Comparison of ENCODE assay signal across 29 cellular contexts in the genomic region with DNA sequence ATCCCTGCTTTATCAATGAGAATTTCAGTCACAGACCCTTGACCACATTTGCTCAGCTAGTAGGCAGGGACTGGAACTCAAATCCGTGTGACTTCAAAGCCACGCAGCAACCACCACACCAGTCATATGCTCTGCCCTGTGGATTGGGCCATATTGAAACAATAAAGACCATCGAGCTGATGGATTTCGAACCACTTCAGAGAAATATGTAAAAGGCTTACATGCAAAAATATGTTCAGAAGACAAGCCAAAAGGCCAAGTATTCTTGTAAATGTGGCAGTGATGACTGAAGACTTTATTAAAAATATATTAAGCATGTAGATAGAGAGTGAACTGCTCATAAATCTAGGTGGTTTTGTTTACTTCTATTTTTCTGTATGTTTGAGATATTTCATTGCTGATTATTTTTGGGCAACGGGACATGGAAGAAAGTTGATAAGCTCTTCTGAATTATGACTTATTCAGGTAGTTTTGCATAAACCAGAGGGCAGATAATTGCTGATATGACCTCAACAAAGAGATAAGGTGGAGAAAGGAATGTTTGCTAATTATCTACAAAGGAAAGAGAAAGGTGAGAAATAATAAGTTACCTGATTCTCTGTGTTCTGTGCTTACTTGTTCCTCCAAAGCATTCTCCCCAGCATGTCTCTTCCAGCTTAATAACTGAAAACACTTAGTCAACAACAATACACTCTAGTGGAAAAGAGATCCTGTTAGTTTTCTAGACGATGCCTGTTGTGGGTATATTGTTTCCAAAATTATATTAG.
"Had no signal": no experiment of that assay in that cellular context is flagged by ENCODE, and none has a peak within 500 bp of the region (broad histone marks: within the 10 kb centered on the region; RNA-seq: fewer than 3 reads in every experiment).

No MANE protein-coding gene starts in this region.

- H3K4me1 ChIP-seq: ascending aorta had no signal

- H3K27me3 Mint-ChIP-seq: activated B cell treated with CpG ODN at 0.5 μM for 24 hours; activated naive CD4-positive, alpha-beta T cell treated with anti-CD3 and anti-CD28 coated beads, Interleukin-2, amount 50 U/mL, for 24 hours; activated naive CD8-positive, alpha-beta T cell treated with anti-CD3 and anti-CD28 coated beads for 36 hours; T-cell had no signal

- H3K9me3 Mint-ChIP-seq: activated B cell treated with CpG ODN at 0.5 μM for 24 hours; activated CD8-positive, alpha-beta T cell treated with anti-CD3 and anti-CD28 coated beads for 36 hours; activated naive CD4-positive, alpha-beta T cell treated with anti-CD3 and anti-CD28 coated beads for 36 hours; activated naive CD4-positive, alpha-beta T cell treated with anti-CD3 and anti-CD28 coated beads, Interleukin-2, amount 50 U/mL, for 24 hours; activated naive CD8-positive, alpha-beta T cell treated with anti-CD3 and anti-CD28 coated beads for 36 hours; activated naive CD8-positive, alpha-beta T cell treated with anti-CD3 and anti-CD28 coated beads, Interleukin-2, amount 50 U/mL, for 24 hours; activated T-cell treated with anti-CD3 and anti-CD28 coated beads, Interleukin-2, amount 50 U/mL, for 4 hours; activated T-helper 2 cell treated with anti-CD3 and anti-CD28 coated beads, Interferon-gamma antibody, Interleukin-2, Interleukin-4, amounts not matched to agents 10 μg/mL and 5 μg/mL and 100 μg/mL, durations not matched to agents 14 hours and 24 hours and 36 hours; T-cell; T-helper 1 cell treated with Interleukin-12 subunit alpha and Interleukin-12 subunit beta and Interleukin-4 antibody, amounts not matched to agents 30 μg/mL and 1 μg/mL, for 36 hours; T-helper 2 cell treated with Interferon-gamma antibody and Interleukin-4, amounts not matched to agents 5 μg/mL and 100 μg/mL, for 36 hours had no signal

- ATAC-seq: activated CD4-positive, CD25-positive, alpha-beta regulatory T cell treated with anti-CD3 and anti-CD28 coated beads, Interleukin-2, amount 50 U/mL, for 24 hours; activated CD8-positive, alpha-beta T cell treated with anti-CD3 and anti-CD28 coated beads for 36 hours; activated naive CD8-positive, alpha-beta T cell treated with anti-CD3 and anti-CD28 coated beads, Interleukin-2, amount 50 U/mL, for 24 hours; activated T-cell treated with anti-CD3 and anti-CD28 coated beads, Interleukin-2, amount 50 U/mL, for 4 hours; esophagus mucosa; foreskin keratinocyte; gastroesophageal sphincter; T-cell had no signal

- H3K4me3 Mint-ChIP-seq: activated B cell treated with CpG ODN at 0.5 μM for 24 hours; activated CD8-positive, alpha-beta T cell treated with anti-CD3 and anti-CD28 coated beads for 36 hours; activated naive CD4-positive, alpha-beta T cell treated with anti-CD3 and anti-CD28 coated beads for 36 hours; activated naive CD4-positive, alpha-beta T cell treated with anti-CD3 and anti-CD28 coated beads, Interleukin-2, amount 50 U/mL, for 24 hours; activated naive CD8-positive, alpha-beta T cell treated with anti-CD3 and anti-CD28 coated beads for 36 hours; activated naive CD8-positive, alpha-beta T cell treated with anti-CD3 and anti-CD28 coated beads, Interleukin-2, amount 50 U/mL, for 24 hours; activated T-cell treated with anti-CD3 and anti-CD28 coated beads, Interleukin-2, amount 50 U/mL, for 4 hours; T-cell; T-helper 1 cell treated with Interleukin-12 subunit alpha and Interleukin-12 subunit beta and Interleukin-4 antibody, amounts not matched to agents 30 μg/mL and 1 μg/mL, for 36 hours; T-helper 2 cell treated with Interferon-gamma antibody and Interleukin-4, amounts not matched to agents 5 μg/mL and 100 μg/mL, for 36 hours had no signal

- DNase-seq: activated B cell treated with CpG ODN at 0.5 μM for 24 hours; activated CD4-positive, alpha-beta T cell treated with anti-CD3 and anti-CD28 coated beads for 48 hours; activated CD4-positive, alpha-beta T cell treated with anti-CD3 and anti-CD28 coated beads, Interleukin-2, amount 50 U/mL, for 1 hour; activated CD4-positive, alpha-beta T cell treated with anti-CD3 and anti-CD28 coated beads, Interleukin-2, amount 50 U/mL, for 48 hours; activated CD8-positive, alpha-beta memory T cell treated with anti-CD3 and anti-CD28 coated beads for 24 hours; activated CD8-positive, alpha-beta T cell treated with anti-CD3 and anti-CD28 coated beads for 36 hours; activated effector memory CD4-positive, alpha-beta T cell treated with anti-CD3 and anti-CD28 coated beads, Interleukin-2, amount 50 U/mL, for 16 hours; activated naive CD4-positive, alpha-beta T cell treated with anti-CD3 and anti-CD28 coated beads for 36 hours; activated naive CD8-positive, alpha-beta T cell treated with anti-CD3 and anti-CD28 coated beads for 36 hours; activated naive CD8-positive, alpha-beta T cell treated with anti-CD3 and anti-CD28 coated beads, Interleukin-2, amount 50 U/mL, for 24 hours; activated T-cell treated with anti-CD3 and anti-CD28 coated beads, Interleukin-2, amount 50 U/mL, for 4 hours; brain microvascular endothelial cell; caudate nucleus; cortex of kidney; dermis blood vessel endothelial cell; effector CD4-positive, alpha-beta T cell; foreskin keratinocyte; hippocampal formation; T-cell; T1000; WERI-Rb-1 had no signal

- H3K27me3 ChIP-seq: ascending aorta, brain microvascular endothelial cell, foreskin keratinocyte, gastroesophageal sphincter had no signal

- H3K9me3 ChIP-seq: ascending aorta, gastroesophageal sphincter had no signal

- H3K36me3 Mint-ChIP-seq: activated naive CD4-positive, alpha-beta T cell treated with anti-CD3 and anti-CD28 coated beads, Interleukin-2, amount 50 U/mL, for 24 hours; activated naive CD8-positive, alpha-beta T cell treated with anti-CD3 and anti-CD28 coated beads for 36 hours; T-cell had no signal

- H3K27ac ChIP-seq: ascending aorta, brain microvascular endothelial cell, foreskin keratinocyte, gastroesophageal sphincter, WERI-Rb-1 had no signal

- H3K27ac Mint-ChIP-seq: activated B cell treated with CpG ODN at 0.5 μM for 24 hours; activated CD8-positive, alpha-beta T cell treated with anti-CD3 and anti-CD28 coated beads for 36 hours; activated naive CD4-positive, alpha-beta T cell treated with anti-CD3 and anti-CD28 coated beads for 36 hours; activated naive CD4-positive, alpha-beta T cell treated with anti-CD3 and anti-CD28 coated beads, Interleukin-2, amount 50 U/mL, for 24 hours; activated naive CD8-positive, alpha-beta T cell treated with anti-CD3 and anti-CD28 coated beads for 36 hours; activated naive CD8-positive, alpha-beta T cell treated with anti-CD3 and anti-CD28 coated beads, Interleukin-2, amount 50 U/mL, for 24 hours; activated T-helper 2 cell treated with anti-CD3 and anti-CD28 coated beads, Interferon-gamma antibody, Interleukin-2, Interleukin-4, amounts not matched to agents 10 μg/mL and 5 μg/mL and 100 μg/mL, durations not matched to agents 14 hours and 24 hours and 36 hours; T-cell; T-helper 1 cell treated with Interleukin-12 subunit alpha and Interleukin-12 subunit beta and Interleukin-4 antibody, amounts not matched to agents 30 μg/mL and 1 μg/mL, for 36 hours; T-helper 2 cell treated with Interferon-gamma antibody and Interleukin-4, amounts not matched to agents 5 μg/mL and 100 μg/mL, for 36 hours had no signal

- H3K36me3 ChIP-seq: ascending aorta, brain microvascular endothelial cell, gastroesophageal sphincter, WERI-Rb-1 had no signal

- H3K4me3 ChIP-seq: ascending aorta, gastroesophageal sphincter had no signal
